22 cellular contexts compared by ENCODE assay signal in genomic region chr22:44941176-44941575, GRCh38.
DNase-seq lines count a peak whose midpoint lies in the region; FAIRE-seq and TF ChIP-seq lines count a peak whose summit lies in the region.
"Had no signal": no experiment of that assay in that cellular context is flagged by ENCODE, and none has a peak within 500 bp of the region (broad histone marks: within the 10 kb centered on the region; RNA-seq: fewer than 3 reads in every experiment).

No MANE protein-coding gene starts in this region.

- no peaks in the 10 kb centered on the region for H3K27me3 ChIP-seq in H1 (replicated peaks in 1 of 4; ENCODE audit: control insufficient read depth in 3 of 4, extremely low read depth in 1 of 4, insufficient read depth in 3 of 4, low read length in 3 of 4)

- H3K4me1 Mint-ChIP-seq in neural crest cell, result peaks cover 16% of the 10 kb centered on the region
- H3K4me1 Mint-ChIP-seq: B cell had no signal

- no peak overlapping the region for H3K23ac ChIP-seq in H1 (ENCODE audit: insufficient read length)

- 0 out of 2 replicates have a peak overlapping the region, but pooled peaks have one; percentile 3 for H2BK5ac ChIP-seq in H1 (ENCODE audit: low read depth, low read length)

- H3K4ac ChIP-seq in H1 (replicated peaks; ENCODE audit: insufficient read length, low read depth, low read length), result no peak overlapping the region

- H3K36me3 Mint-ChIP-seq in neural crest cell (ENCODE audit: low read depth), result no peaks in the 10 kb centered on the region

- no peak overlapping the region for H2AFZ ChIP-seq in H1 (ENCODE audit: low read length)

- H3K4me3 ChIP-seq in HEK293 (ENCODE audit: low read depth, low read length) (no peak overlapping the region), H1 (ENCODE audit: extremely low read depth in 1 of 4, insufficient read depth in 2 of 4, low read depth in 3 of 4, low read length in 4 of 4) (no peak overlapping the region)
- H3K4me3 ChIP-seq: A549, GM12878 had no signal

- H3K23me2 ChIP-seq in H1 (ENCODE audit: low read depth, low read length), result no peaks in the 10 kb centered on the region

- H3K18ac ChIP-seq in H1 (ENCODE audit: extremely low read depth, low read length), result peak overlapping the region; percentile 52; the same call in 1 of the 2 replicates

- H3K56ac ChIP-seq in H1 (replicated peaks; ENCODE audit: insufficient read length, low read depth, low read length), result no peak overlapping the region

- no peak overlapping the region for H3K4me3 Mint-ChIP-seq in neural crest cell
- H3K4me3 Mint-ChIP-seq: B cell had no signal

- peaks cover 30 to 44% of the 10 kb centered on the region in 2 experiments for H4K20me1 ChIP-seq in H1 (replicated peaks in 1 of 2; ENCODE audit: control insufficient read depth in 1 of 2, insufficient read depth in 2 of 2, low read length in 2 of 2)

- H3K9ac ChIP-seq in H1 (replicated peaks in 1 of 4; ENCODE audit: extremely low read depth in 1 of 4, low read depth in 3 of 4, low read length in 3 of 4), result no peak overlapping the region
- H3K9ac ChIP-seq: KMS-11 had no signal

- peaks cover 0 to 4% of the 10 kb centered on the region in 2 experiments; a peak in 1 of 4 replicates for H3K79me2 ChIP-seq in H1 (ENCODE audit: control insufficient read depth in 1 of 2, insufficient read depth in 2 of 2, low read length in 2 of 2)

- CTCF ChIA-PET in HEK293 (lab: Yijun Ruan, JAX), result interaction anchor here (0.5 kb wide), 1 partner anchor 33 kb away, joined by 4 read pairs; no protein-coding TSS in a partner anchor
- CTCF ChIA-PET in H1 (lab: Charles Lee; ENCODE audit: partially characterized antibody), result interaction anchor here (0.5 to 1.7 kb wide), 8 partner anchors 11 to 298 kb away, joined by 3 to 5 read pairs (median 4); no protein-coding TSS in a partner anchor

- peak in 1 of 2 experiments; percentile 31; a peak in 2 of 4 replicates for TF ChIP-seq RAD21 in H1 (IDR thresholded peaks at IDR 0.05 in 1 of 2, conservative IDR thresholded peaks at IDR 0.05 in 1 of 2; ENCODE audit: low read depth in 2 of 2, low read length in 2 of 2)

- TF ChIP-seq CTCF in HEK293 (tag by site-specific recombination; IDR thresholded peaks at IDR 0.05) (no peak), H1 (IDR thresholded peaks at IDR 0.05; ENCODE audit: control extremely low read depth in 1 of 3, insufficient read depth in 1 of 3, low read depth in 1 of 3, low read length in 3 of 3) (no peak), neural crest cell (conservative IDR thresholded peaks at IDR 0.05) (no peak)

- H3K36me3 ChIP-seq in HEK293 (ENCODE audit: control insufficient read depth in 2 of 2, insufficient read depth in 1 of 2, low read length in 2 of 2), result no peaks in the 10 kb centered on the region
- 0 out of 8 replicates have a peak, but pooled peaks cover 0 to under 1% (median 0%) of the 10 kb centered on the region in 4 experiments for H3K36me3 ChIP-seq in H1 (ENCODE audit: control insufficient read depth in 2 of 4, insufficient read depth in 4 of 4, low read length in 3 of 4)

- no peak overlapping the region; a peak in 1 of 4 replicates for H3K4me2 ChIP-seq in H1 (ENCODE audit: insufficient read depth in 1 of 2, low read depth in 2 of 2, low read length in 2 of 2)
- H3K4me2 ChIP-seq: A549, KMS-11 had no signal

- 0 out of 2 replicates have a peak overlapping the region, but pooled peaks have one; percentile 17 for H2BK12ac ChIP-seq in H1 (ENCODE audit: low read depth, low read length)

- H3K27ac Mint-ChIP-seq in neural crest cell (ENCODE audit: unreplicated experiment), result peak overlapping the region; percentile 86
- H3K27ac Mint-ChIP-seq: B cell had no signal

- H2BK15ac ChIP-seq in H1 (ENCODE audit: low read length), result no peak overlapping the region

- no peaks in the 10 kb centered on the region for H3K4me1 ChIP-seq in HEK293 (ENCODE audit: control insufficient read depth, insufficient read depth, low read length)
- peaks cover 0 to 43% (median 30%) of the 10 kb centered on the region in 4 experiments; a peak in 4 of 7 replicates for H3K4me1 ChIP-seq in H1 (replicated peaks in 1 of 4; ENCODE audit: control insufficient read depth in 3 of 4, insufficient read depth in 4 of 4, low read length in 3 of 4)
- H3K4me1 ChIP-seq: A549 had no signal

- peaks cover 13% of the 10 kb centered on the region for H3K79me1 ChIP-seq in H1 (ENCODE audit: low read depth, low read length)

- H4K8ac ChIP-seq in H1 (ENCODE audit: extremely low read depth, insufficient read depth, low read length), result no peak overlapping the region

- H3K9me3 Mint-ChIP-seq in neural crest cell, result no peaks in the 10 kb centered on the region

- no peaks in the 10 kb centered on the region for H3K27me3 Mint-ChIP-seq in neural crest cell (ENCODE audit: low read depth)

- DNase-seq in D341Med (ENCODE audit: low spot score), result peak; percentile 68
- no peak for DNase-seq in H1 (ENCODE audit: low read depth in 1 of 2, low spot score in 2 of 2)
- DNase-seq in neural crest cell (ENCODE audit: low read depth, low spot score), result no peak
- DNase-seq in NCI-H1092 treated with DMSO at 0.1 percent for 48 hours (lab: John Stamatoyannopoulos, UW), result no peak
- DNase-seq in SHP77 treated with DMSO at 0.1 percent for 48 hours (lab: John Stamatoyannopoulos, UW), result no peak
- DNase-seq in iPS-NIHi7 (ENCODE audit: extremely low spot score), result no peak
- DNase-seq: DMS79, H7, IMR-90, MV-4-11, NCI-H1694, NCI-H2081, NCI-H2171 treated with DMSO at 0.1 percent for 48 hours, NCI-H446, NCI-H69 had no signal

- H4K91ac ChIP-seq in H1 (replicated peaks; ENCODE audit: insufficient read length, low read length), result no peak overlapping the region

- no peak for TF ChIP-seq POLR2A in H1 (IDR thresholded peaks at IDR 0.05; ENCODE audit: control extremely low read depth in 1 of 2, low read depth in 2 of 2, low read length in 2 of 2)

- FAIRE-seq in H1 (lab: Jason Lieb, UNC), result no peak
- FAIRE-seq: A549, GM12878, HTR-8/SVneo had no signal

- no peak overlapping the region for H3K14ac ChIP-seq in H1 (ENCODE audit: insufficient read length)

- no peak overlapping the region for H4K5ac ChIP-seq in H1 (ENCODE audit: insufficient read length, low read depth, low read length)

- no peak overlapping the region for H2BK20ac ChIP-seq in H1 (ENCODE audit: low read length)

- no peak overlapping the region for H2AK5ac ChIP-seq in H1 (ENCODE audit: low read depth, low read length)

- H3K9me3 ChIP-seq in HEK293 (ENCODE audit: control insufficient read depth, insufficient read depth, low read depth, low read length), result no peaks in the 10 kb centered on the region
- H3K9me3 ChIP-seq in H1 (ENCODE audit: insufficient read depth in 2 of 2, low read depth in 1 of 2, low read length in 1 of 2), result no peaks in the 10 kb centered on the region
- H3K9me3 ChIP-seq: A549 had no signal

- POLR2A ChIA-PET in HEK293 (lab: Yijun Ruan, JAX), result no interaction called here
- POLR2A ChIA-PET in H1 (lab: Charles Lee; ENCODE audit: partially characterized antibody), result interaction anchor here (0.6 to 1.2 kb wide), 5 partner anchors 14 to 222 kb away, joined by 3 to 4 read pairs (median 3); partner anchors contain the start of gene NUP50

- H2BK120ac ChIP-seq in H1 (replicated peaks; ENCODE audit: low read depth, low read length), result no peak overlapping the region

- WGBS in H1 (ENCODE audit: extremely low coverage in 1 of 2, insufficient coverage in 1 of 2, insufficient read length in 1 of 2, insufficient replicate concordance in 2 of 2, low coverage in 1 of 2, low lambda C conversion rate in 2 of 2, missing lambda C conversion rate in 1 of 2), 2 experiments, result 82% methylated on average over 12 of the region's 14 CpGs; no CpG with 5 or more reads in 1 of the 2 experiments

- TF ChIP-seq EP300 in H1 (IDR thresholded peaks at IDR 0.05; ENCODE audit: borderline replicate concordance in 1 of 2, low read depth in 2 of 2, low read length in 2 of 2), result no peak

- H3K27ac ChIP-seq in HEK293 (ENCODE audit: extremely low read depth, low read depth, low read length) (no peak overlapping the region), H1 (ENCODE audit: low read depth, low read length) (no peak overlapping the region)
- H3K27ac ChIP-seq: A549, KMS-11, RWPE1 had no signal

TF ChIP-seq in HEK293, 187 proteins besides CTCF, POLR2A, EP300 and RAD21:
- TF ChIP-seq ZIC2 (tag by site-specific recombination; IDR thresholded peaks at IDR 0.05), result 0 out of 2 replicates have a peak, but pooled peaks have one; percentile 7
- TF ChIP-seq ZNF184 (tag by site-specific recombination; IDR thresholded peaks at IDR 0.05), result no peak
TF ChIP-seq in HEK293: peak in this region for 1.

TF ChIP-seq in H1, 55 proteins besides CTCF, POLR2A, EP300 and RAD21:
- TF ChIP-seq GTF2F1 (IDR thresholded peaks at IDR 0.05; ENCODE audit: borderline replicate concordance, low read depth, low read length), result no peak
- TF ChIP-seq RNF2 (IDR thresholded peaks at IDR 0.05; ENCODE audit: borderline replicate concordance, low read depth, low read length, missing control alignments, poor library complexity, severe bottlenecking), result no peak
- TF ChIP-seq POU5F1 (IDR thresholded peaks at IDR 0.05; ENCODE audit: low read depth, low read length), result no peak
- no peak for TF ChIP-seq GABPA (IDR thresholded peaks at IDR 0.05; ENCODE audit: borderline replicate concordance, insufficient read depth, low read length)
- TF ChIP-seq E2F6 (IDR thresholded peaks at IDR 0.05), result no peak
- no peak for TF ChIP-seq HDAC6 (IDR thresholded peaks at IDR 0.05; ENCODE audit: low read depth, low read length)
- no peak for TF ChIP-seq SIN3A (conservative IDR thresholded peaks at IDR 0.05 in 1 of 2, IDR thresholded peaks at IDR 0.05 in 1 of 2; ENCODE audit: low read depth in 1 of 2, low read length in 2 of 2)
- TF ChIP-seq YY1 (IDR thresholded peaks at IDR 0.05; ENCODE audit: low read depth, low read length), result no peak
